Comparison of ENCODE assay signal across 15 cellular contexts in the genomic region with DNA sequence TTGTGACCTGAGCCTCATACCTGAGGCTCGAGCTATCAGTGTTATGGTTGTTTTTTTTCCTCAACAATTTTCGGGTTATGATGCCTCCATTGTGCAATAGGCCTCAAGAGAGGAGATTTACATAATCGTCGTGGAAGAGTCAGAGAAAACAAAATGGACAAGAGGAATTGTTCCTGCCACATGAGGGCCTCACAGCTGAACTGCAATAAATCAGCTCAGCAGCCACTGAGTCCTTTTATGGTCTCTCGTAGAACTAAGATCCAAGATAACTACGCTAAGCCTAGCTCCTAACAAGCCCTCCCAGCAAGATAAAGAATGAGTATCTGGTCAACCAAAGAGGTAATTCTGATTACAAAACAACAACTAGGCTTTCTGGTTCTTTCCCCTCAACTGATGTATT.
DNase-seq lines count a peak whose midpoint lies in the region; ATAC-seq and TF ChIP-seq lines count a peak whose summit lies in the region.
"Had no signal": no experiment of that assay in that cellular context is flagged by ENCODE, and none has a peak within 500 bp of the region (broad histone marks: within the 10 kb centered on the region; RNA-seq: fewer than 3 reads in every experiment).

No MANE protein-coding gene starts in this region.

- CTCF ChIA-PET in naive thymus-derived CD4-positive, alpha-beta T cell (lab: Charles Lee): no interaction called here

- H3K4me1 Mint-ChIP-seq in osteocyte (ENCODE audit: unreplicated experiment) (no peaks in the 10 kb centered on the region), HFFc6 (ENCODE audit: low read depth) (no peaks in the 10 kb centered on the region)
- no peaks in the 10 kb centered on the region for H3K4me1 Mint-ChIP-seq in naive thymus-derived CD4-positive, alpha-beta T cell
- H3K4me1 Mint-ChIP-seq: B cell had no signal

- TF ChIP-seq CTCF in BE2C (IDR thresholded peaks at IDR 0.05; ENCODE audit: low read depth, low read length) (peak; percentile 32), foreskin keratinocyte (conservative IDR thresholded peaks at IDR 0.05) (peak; percentile 32), osteocyte (IDR thresholded peaks at IDR 0.05) (peak; percentile 10), HFFc6 (IDR thresholded peaks at IDR 0.05) (no peak)

- no peak overlapping the region for H3K4me3 Mint-ChIP-seq in osteocyte (ENCODE audit: unreplicated experiment)
- H3K4me3 Mint-ChIP-seq in naive thymus-derived CD4-positive, alpha-beta T cell: no peak overlapping the region
- no peak overlapping the region for H3K4me3 Mint-ChIP-seq in HFFc6
- H3K4me3 Mint-ChIP-seq: B cell; T-helper 1 cell treated with Interleukin-12 subunit alpha and Interleukin-12 subunit beta and Interleukin-4 antibody, amounts not matched to agents 30 μg/mL and 1 μg/mL, for 36 hours had no signal

- no peak overlapping the region for H3K27ac ChIP-seq in foreskin keratinocyte
- H3K27ac ChIP-seq in naive thymus-derived CD4-positive, alpha-beta T cell (ENCODE audit: low read depth, low read length): no peak overlapping the region

- H3K27me3 Mint-ChIP-seq in osteocyte (ENCODE audit: unreplicated experiment): peaks cover 3% of the 10 kb centered on the region
- no peaks in the 10 kb centered on the region for H3K27me3 Mint-ChIP-seq in naive thymus-derived CD4-positive, alpha-beta T cell
- H3K27me3 Mint-ChIP-seq in HFFc6 (ENCODE audit: insufficient read depth): peaks cover 2% of the 10 kb centered on the region; the same call in 1 of the 2 replicates

- DNase-seq in BE2C (no peak), M059J (ENCODE audit: low read depth) (peak; percentile 19), foreskin keratinocyte (peak in 1 of 2 donors; percentile 33), osteocyte (ENCODE audit: extremely low spot score, unreplicated experiment) (no peak), HFFc6 (no peak), SHP77 (lab: John Stamatoyannopoulos, UW) (no peak)
- no peak for DNase-seq in naive thymus-derived CD4-positive, alpha-beta T cell
- DNase-seq: activated CD4-positive, alpha-beta T cell treated with anti-CD3 and anti-CD28 coated beads, Interleukin-2, amount 50 U/mL, for 4 hours; activated naive CD4-positive, alpha-beta T cell treated with Interleukin-2 at 50 U/mL for 16 hours; GDM1; NCI-H187 had no signal

- H3K36me3 Mint-ChIP-seq in osteocyte (ENCODE audit: unreplicated experiment) (peaks cover 1% of the 10 kb centered on the region), HFFc6 (ENCODE audit: low read depth) (peaks cover 2% of the 10 kb centered on the region; the same call in 1 of the 2 replicates)
- H3K36me3 Mint-ChIP-seq in naive thymus-derived CD4-positive, alpha-beta T cell: no peaks in the 10 kb centered on the region

- no peaks in the 10 kb centered on the region for H3K36me3 ChIP-seq in BE2C
- H3K36me3 ChIP-seq in naive thymus-derived CD4-positive, alpha-beta T cell (ENCODE audit: control insufficient read depth in 2 of 3, insufficient read depth in 3 of 3, low read length in 3 of 3): no peaks in the 10 kb centered on the region

- H3K4me1 ChIP-seq in BE2C (no peaks in the 10 kb centered on the region), foreskin keratinocyte (no peaks in the 10 kb centered on the region)
- no peaks in the 10 kb centered on the region for H3K4me1 ChIP-seq in naive thymus-derived CD4-positive, alpha-beta T cell (ENCODE audit: control insufficient read depth in 2 of 2, insufficient read depth in 2 of 2, low read length in 2 of 2)

- POLR2A ChIA-PET in naive thymus-derived CD4-positive, alpha-beta T cell (lab: Charles Lee): no interaction called here

- H3K27ac Mint-ChIP-seq in osteocyte (ENCODE audit: unreplicated experiment) (no peak overlapping the region), HFFc6 (no peak overlapping the region)
- no peak overlapping the region for H3K27ac Mint-ChIP-seq in naive thymus-derived CD4-positive, alpha-beta T cell
- H3K27ac Mint-ChIP-seq: B cell; T-helper 1 cell treated with Interleukin-12 subunit alpha and Interleukin-12 subunit beta and Interleukin-4 antibody, amounts not matched to agents 30 μg/mL and 1 μg/mL, for 36 hours had no signal

- H3K9me3 Mint-ChIP-seq in osteocyte (ENCODE audit: unreplicated experiment) (no peaks in the 10 kb centered on the region), HFFc6 (peaks cover 31% of the 10 kb centered on the region)
- peaks cover 0 to 8% (median 2%) of the 10 kb centered on the region in 11 donors for H3K9me3 Mint-ChIP-seq in naive thymus-derived CD4-positive, alpha-beta T cell

- no peaks in the 10 kb centered on the region for H3K27me3 ChIP-seq in BE2C
- H3K27me3 ChIP-seq in foreskin keratinocyte: no peaks in the 10 kb centered on the region
- H3K27me3 ChIP-seq in naive thymus-derived CD4-positive, alpha-beta T cell (ENCODE audit: control insufficient read depth in 2 of 2, insufficient read depth in 2 of 2, low read length in 2 of 2): peaks cover 0 to 3% of the 10 kb centered on the region in 2 donors

- intact Hi-C loops in naive thymus-derived CD4-positive, alpha-beta T cell (cut with micrococcal nuclease): no loop called here

- H3K4me3 ChIP-seq in BE2C (ENCODE audit: low read depth, low read length): no peak overlapping the region
- H3K4me3 ChIP-seq in naive thymus-derived CD4-positive, alpha-beta T cell (ENCODE audit: low read length): no peak overlapping the region
- H3K4me3 ChIP-seq: skin epidermis had no signal

- ATAC-seq in foreskin keratinocyte: no peak
- no peak for ATAC-seq in HG03469 (IDR thresholded peaks at IDR 0.05; ENCODE audit: unreplicated experiment)
- no peak for ATAC-seq in naive thymus-derived CD4-positive, alpha-beta T cell

- no peaks in the 10 kb centered on the region for H3K9me3 ChIP-seq in BE2C
- no peaks in the 10 kb centered on the region for H3K9me3 ChIP-seq in naive thymus-derived CD4-positive, alpha-beta T cell (ENCODE audit: control insufficient read depth in 2 of 3, low read length in 3 of 3)
